ENCODE assay signal across 24 cellular contexts in genomic region chr6:38649744-38650143, GRCh38.
"Had no signal": no experiment of that assay in that cellular context is flagged by ENCODE, and none has a peak within 500 bp of the region (broad histone marks: within the 10 kb centered on the region; RNA-seq: fewer than 3 reads in every experiment).

No MANE protein-coding gene starts in this region.

- DNase-seq: colonic mucosa; cortex of kidney; dermis blood vessel endothelial cell; dorsolateral prefrontal cortex; effector CD4-positive, alpha-beta T cell; effector CD8-positive, alpha-beta T cell; effector memory CD4-positive, alpha-beta T cell; effector memory CD8-positive, alpha-beta T cell; endodermal cell; erythroblast; esophagus squamous epithelium; foreskin fibroblast; foreskin keratinocyte; foreskin melanocyte; gastrocnemius medialis; glutamatergic neuron; head of caudate nucleus; heart left ventricle; heart right ventricle had no signal

- H3K36me3 ChIP-seq: colonic mucosa, esophagus muscularis mucosa, esophagus squamous epithelium, gastrocnemius medialis had no signal

- H3K27me3 ChIP-seq: colonic mucosa, dorsolateral prefrontal cortex, esophagus muscularis mucosa, esophagus squamous epithelium, foreskin keratinocyte, gastrocnemius medialis, gastroesophageal sphincter, heart left ventricle, heart right ventricle had no signal

- H3K9me3 ChIP-seq: colonic mucosa, esophagus muscularis mucosa, esophagus squamous epithelium, gastrocnemius medialis, gastroesophageal sphincter, heart left ventricle had no signal

- ATAC-seq: effector memory CD8-positive, alpha-beta T cell; esophagus mucosa; foreskin keratinocyte; gastrocnemius medialis; gastroesophageal sphincter had no signal

- H3K4me1 ChIP-seq: colonic mucosa, esophagus squamous epithelium, foreskin keratinocyte had no signal

- H3K27ac ChIP-seq: colonic mucosa, coronary artery, dorsolateral prefrontal cortex, epithelial cell of prostate, esophagus muscularis mucosa, esophagus squamous epithelium, foreskin keratinocyte, gastrocnemius medialis, gastroesophageal sphincter, heart left ventricle, heart right ventricle had no signal

- H3K4me3 ChIP-seq: colonic mucosa, coronary artery, dorsolateral prefrontal cortex, esophagus muscularis mucosa, esophagus squamous epithelium, gastrocnemius medialis, gastroesophageal sphincter, heart left ventricle, heart right ventricle had no signal
